Comparison of ENCODE assay signal across 31 cellular contexts in the genomic region with DNA sequence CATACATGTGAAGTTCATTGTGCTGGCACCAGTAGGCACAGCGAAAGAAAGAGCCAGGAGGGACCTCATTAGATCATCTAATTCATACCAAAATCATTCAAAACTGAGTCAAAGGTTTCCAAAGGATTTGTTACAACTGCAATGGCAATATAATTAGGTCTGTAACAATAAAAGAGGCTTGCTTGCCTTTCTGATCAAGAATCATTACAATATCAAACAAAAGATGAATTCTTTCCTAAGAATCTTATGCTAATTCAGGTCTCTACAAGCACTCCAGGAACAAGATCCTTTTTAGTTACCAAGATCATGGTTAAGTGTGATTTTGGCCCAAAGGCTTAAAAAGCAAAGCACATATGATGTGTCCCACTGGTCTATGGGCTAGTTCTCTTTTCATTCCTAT.
"Had no signal": no experiment of that assay in that cellular context is flagged by ENCODE, and none has a peak within 500 bp of the region (broad histone marks: within the 10 kb centered on the region; RNA-seq: fewer than 3 reads in every experiment).

No MANE protein-coding gene starts in this region.

- H3K4me3 Mint-ChIP-seq: activated CD8-positive, alpha-beta T cell treated with anti-CD3 and anti-CD28 coated beads for 36 hours; activated T-cell treated with anti-CD3 and anti-CD28 coated beads, Interleukin-2, amount 50 U/mL, for 4 hours; activated T-helper 17 cell treated with anti-CD3 and anti-CD28 coated beads, Interleukin-2, amount 50 U/mL, for 72 hours; naive B cell; neural progenitor cell; stimulated activated naive B cell treated with anti-CD40 and anti-IgM and Interleukin-4, amounts not matched to agents 10 μg/mL and 1 μg/mL and 100 μg/mL, for 72 hours; T-helper 17 cell; WTC11 had no signal

- H3K9ac ChIP-seq: neural progenitor cell had no signal

- H3K27me3 Mint-ChIP-seq: activated T-helper 17 cell treated with anti-CD3 and anti-CD28 coated beads, Interleukin-2, amount 50 U/mL, for 72 hours; naive B cell had no signal

- FAIRE-seq: islet of Langerhans had no signal

- H3K27ac ChIP-seq: colonic mucosa, gastrocnemius medialis, left lung, neural progenitor cell, prostate gland, stomach, tibial artery, upper lobe of right lung had no signal

- H3K36me3 ChIP-seq: colonic mucosa, gastrocnemius medialis, left lung, neural progenitor cell, prostate gland, stomach, tibial artery, upper lobe of right lung had no signal

- H3K36me3 Mint-ChIP-seq: naive B cell; neural progenitor cell; stimulated activated naive B cell treated with anti-CD40 and anti-IgM and Interleukin-4, amounts not matched to agents 10 μg/mL and 1 μg/mL and 100 μg/mL, for 72 hours; WTC11 had no signal

- H3K9me3 Mint-ChIP-seq: activated CD8-positive, alpha-beta T cell treated with anti-CD3 and anti-CD28 coated beads for 36 hours; activated T-cell treated with anti-CD3 and anti-CD28 coated beads, Interleukin-2, amount 50 U/mL, for 4 hours; activated T-helper 17 cell treated with anti-CD3 and anti-CD28 coated beads, Interleukin-2, amount 50 U/mL, for 72 hours; naive B cell; neural progenitor cell; stimulated activated naive B cell treated with anti-CD40 and anti-IgM and Interleukin-4, amounts not matched to agents 10 μg/mL and 1 μg/mL and 100 μg/mL, for 72 hours; WTC11 had no signal

- H3K9me3 ChIP-seq: colonic mucosa, gastrocnemius medialis, left lung, mucosa of descending colon, prostate gland, stomach, tibial artery, upper lobe of right lung had no signal

- H3K4me1 ChIP-seq: colonic mucosa, gastrocnemius medialis, prostate gland, upper lobe of right lung had no signal

- H3K4me2 ChIP-seq: neural progenitor cell had no signal

- H3K27me3 ChIP-seq: colonic mucosa, dorsolateral prefrontal cortex, gastrocnemius medialis, left lung, neural progenitor cell, stomach, tibial artery, upper lobe of right lung had no signal

- DNase-seq: activated CD4-positive, alpha-beta T cell treated with anti-CD3 and anti-CD28 coated beads for 1 hour; activated CD4-positive, alpha-beta T cell treated with anti-CD3 and anti-CD28 coated beads, Interleukin-2, amount 50 U/mL, for 1 hour; activated CD8-positive, alpha-beta T cell treated with anti-CD3 and anti-CD28 coated beads for 36 hours; activated gamma-delta T cell treated with Interleukin-2 at 50 U/mL for 16 hours; activated naive CD4-positive, alpha-beta T cell treated with anti-CD3 and anti-CD28 coated beads, Interleukin-2, amount 50 U/mL, for 16 hours; activated T-cell treated with anti-CD3 and anti-CD28 coated beads, Interleukin-2, amount 50 U/mL, for 4 hours; amniotic stem cell; cerebellar nuclear complex; colonic mucosa; dorsolateral prefrontal cortex; effector memory CD4-positive, alpha-beta T cell; erythroblast; gastrocnemius medialis; glutamatergic neuron; left lung; mucosa of descending colon; naive B cell; stimulated activated CD4-positive, alpha-beta T cell treated with anti-CD3 and anti-CD28 coated beads, Interleukin-15, amount 100 ng/mL, for 24 hours; stimulated activated CD4-positive, alpha-beta T cell treated with anti-CD3 and anti-CD28 coated beads, Interleukin-2, amount 100 ng/mL, for 24 hours; stimulated activated naive B cell treated with anti-CD40 and anti-IgM and Interleukin-4, amounts not matched to agents 10 μg/mL and 1 μg/mL and 100 μg/mL, for 72 hours; stomach; T-helper 17 cell; T1000; tibial artery; upper lobe of right lung had no signal

- ATAC-seq: activated CD8-positive, alpha-beta T cell treated with anti-CD3 and anti-CD28 coated beads for 36 hours; activated T-cell treated with anti-CD3 and anti-CD28 coated beads, Interleukin-2, amount 50 U/mL, for 4 hours; activated T-helper 17 cell treated with anti-CD3 and anti-CD28 coated beads, Interleukin-2, amount 50 U/mL, for 72 hours; gastrocnemius medialis; left lung; mucosa of descending colon; stimulated activated naive B cell treated with anti-CD40 and anti-IgM and Interleukin-4, amounts not matched to agents 10 μg/mL and 1 μg/mL and 100 μg/mL, for 72 hours; T-helper 17 cell; upper lobe of right lung; WTC11 had no signal

- H3K27ac Mint-ChIP-seq: activated CD8-positive, alpha-beta T cell treated with anti-CD3 and anti-CD28 coated beads for 36 hours; activated T-helper 17 cell treated with anti-CD3 and anti-CD28 coated beads, Interleukin-2, amount 50 U/mL, for 72 hours; naive B cell; neural progenitor cell; stimulated activated naive B cell treated with anti-CD40 and anti-IgM and Interleukin-4, amounts not matched to agents 10 μg/mL and 1 μg/mL and 100 μg/mL, for 72 hours; T-helper 17 cell; WTC11 had no signal

- H2AFZ ChIP-seq: neural progenitor cell had no signal

- H3K4me1 Mint-ChIP-seq: activated T-helper 17 cell treated with anti-CD3 and anti-CD28 coated beads, Interleukin-2, amount 50 U/mL, for 72 hours; T-helper 17 cell had no signal

- H3K4me3 ChIP-seq: colonic mucosa, dorsolateral prefrontal cortex, gastrocnemius medialis, left lung, lung, mucosa of descending colon, neural progenitor cell, prostate gland, stomach, tibial artery, upper lobe of right lung had no signal
